7 cellular contexts compared by ENCODE assay signal in the genomic region with DNA sequence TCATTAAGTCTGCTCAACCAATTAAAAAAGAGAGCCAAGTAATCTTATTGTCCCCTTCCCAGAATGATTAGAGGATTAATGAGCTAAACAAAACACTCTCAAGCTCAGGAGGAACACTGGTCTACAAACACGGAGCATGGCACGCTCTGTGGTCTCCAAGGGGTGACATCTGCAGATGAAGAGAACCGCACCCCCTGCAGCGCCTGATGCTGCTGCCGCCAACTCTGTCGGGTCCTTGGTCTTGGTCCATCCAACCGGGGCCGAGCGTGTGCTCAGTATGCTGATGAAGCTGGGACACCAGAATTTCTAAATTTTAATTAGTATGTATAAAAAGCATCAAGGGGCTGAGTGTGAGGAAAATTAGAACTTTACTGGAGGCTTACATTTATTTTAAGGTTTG.
"Had no signal": no experiment of that assay in that cellular context is flagged by ENCODE, and none has a peak within 500 bp of the region (broad histone marks: within the 10 kb centered on the region; RNA-seq: fewer than 3 reads in every experiment).

No MANE protein-coding gene starts in this region.

- DNase-seq: GM23248, H9, HCEC 1CT, KBM-7 had no signal

- H2AFZ ChIP-seq: GM23248 had no signal

- H3K9me3 Mint-ChIP-seq: H9, IgD-negative memory B cell had no signal

- H3K4me1 Mint-ChIP-seq: H9 had no signal

- H3K4me3 ChIP-seq: GM23248 had no signal

- H3K27ac Mint-ChIP-seq: H9, IgD-negative memory B cell had no signal

- ATAC-seq: HepG2 had no signal

- H3K27ac ChIP-seq: GM23248, HL-60 had no signal

- H3K4me3 Mint-ChIP-seq: H9, IgD-negative memory B cell had no signal

- H3K9ac ChIP-seq: GM23248 had no signal
